38 cellular contexts compared by ENCODE assay signal in the genomic region with DNA sequence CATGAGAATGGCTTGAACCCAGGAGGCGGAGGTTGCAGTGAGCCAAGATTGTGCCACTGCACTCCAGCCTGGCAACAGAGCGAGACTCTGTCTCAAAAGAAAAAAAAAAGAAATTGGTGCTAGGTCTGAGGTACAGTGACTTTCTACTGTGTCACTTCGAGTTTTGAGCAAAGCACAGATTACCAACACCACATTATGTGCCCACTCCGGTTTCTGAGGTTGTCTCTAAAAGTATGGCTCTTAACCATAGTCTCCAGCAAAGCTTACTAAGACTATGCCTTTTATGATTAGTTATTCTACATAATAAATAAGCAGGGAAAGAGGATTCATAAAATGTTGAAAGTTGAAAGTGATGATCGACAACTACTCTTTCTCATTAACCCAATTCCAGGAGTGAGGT. TPM values are rescaled to one million over a fixed set of nuclear protein-coding genes. Genes with fewer than 3 reads are reported as not detected.
"Had no signal": no experiment of that assay in that cellular context is flagged by ENCODE, and none has a peak within 500 bp of the region (broad histone marks: within the 10 kb centered on the region; RNA-seq: fewer than 3 reads in every experiment).

No MANE protein-coding gene starts in this region.

- H3K4me1 ChIP-seq: body of pancreas, colonic mucosa had no signal

- H3K27me3 ChIP-seq: adrenal gland, body of pancreas, breast epithelium, cardiac muscle cell, colonic mucosa, esophagus squamous epithelium, gastroesophageal sphincter, heart right ventricle, hepatocyte had no signal

- H3K27ac ChIP-seq: adrenal gland, body of pancreas, breast epithelium, cardiac muscle cell, colonic mucosa, epithelial cell of prostate, esophagus squamous epithelium, gastroesophageal sphincter, heart right ventricle, hepatocyte, WERI-Rb-1 had no signal

- H3K27me3 Mint-ChIP-seq: activated B cell treated with CpG ODN at 0.5 μM for 24 hours; activated CD4-positive, alpha-beta T cell treated with anti-CD3 and anti-CD28 coated beads, Interleukin-2, amount 10 ng/mL, durations not matched to agents 24 days and 14 days; activated CD8-positive, alpha-beta memory T cell treated with anti-CD3 and anti-CD28 coated beads, Interleukin-2, amount 10 ng/mL, durations not matched to agents 7 days and 5 days; activated naive CD4-positive, alpha-beta T cell treated with anti-CD3 and anti-CD28 coated beads, Interleukin-2, amount 50 U/mL, for 24 hours; activated naive CD8-positive, alpha-beta T cell treated with anti-CD3 and anti-CD28 coated beads, Interleukin-2, amount 50 U/mL, for 24 hours; T-helper 17 cell had no signal

- H3K4me3 Mint-ChIP-seq: activated B cell treated with CpG ODN at 0.5 μM for 24 hours; activated CD4-positive, alpha-beta T cell treated with anti-CD3 and anti-CD28 coated beads, Interleukin-2, amount 10 ng/mL, durations not matched to agents 24 days and 14 days; activated CD8-positive, alpha-beta memory T cell treated with anti-CD3 and anti-CD28 coated beads, Interleukin-2, amount 10 ng/mL, durations not matched to agents 7 days and 5 days; activated CD8-positive, alpha-beta T cell treated with anti-CD3 and anti-CD28 coated beads, Interleukin-2, amount 10 ng/mL, durations not matched to agents 7 days and 5 days; activated naive CD4-positive, alpha-beta T cell treated with anti-CD3 and anti-CD28 coated beads, Interleukin-2, amount 50 U/mL, for 24 hours; activated naive CD8-positive, alpha-beta T cell treated with anti-CD3 and anti-CD28 coated beads, Interleukin-2, amount 50 U/mL, for 24 hours; activated T-cell treated with anti-CD3 and anti-CD28 coated beads, Interleukin-2, amount 50 U/mL, for 4 hours; T-helper 17 cell; T-helper 2 cell treated with Interferon-gamma antibody and Interleukin-4, amounts not matched to agents 5 μg/mL and 100 μg/mL, for 36 hours had no signal

- FAIRE-seq: endometrium, endothelial cell of umbilical vein had no signal

- H3K9me3 ChIP-seq: adrenal gland, body of pancreas, breast epithelium, colonic mucosa, esophagus squamous epithelium, gastroesophageal sphincter, heart right ventricle had no signal

- DNase-seq: activated B cell treated with CpG ODN at 0.5 μM for 24 hours; activated CD4-positive, alpha-beta T cell treated with anti-CD3 and anti-CD28 coated beads, Interleukin-2, amount 10 ng/mL, durations not matched to agents 24 days and 14 days; activated CD4-positive, alpha-beta T cell treated with anti-CD3 and anti-CD28 coated beads, Interleukin-2, amount 50 U/mL, for 4 hours; activated CD8-positive, alpha-beta memory T cell treated with anti-CD3 and anti-CD28 coated beads, Interleukin-2, amount 10 ng/mL, durations not matched to agents 7 days and 5 days; activated CD8-positive, alpha-beta memory T cell treated with anti-CD3 and anti-CD28 coated beads, Interleukin-2, amount 50 U/mL, for 4 hours; activated CD8-positive, alpha-beta T cell treated with anti-CD3 and anti-CD28 coated beads, Interleukin-2, amount 10 ng/mL, durations not matched to agents 7 days and 5 days; activated effector memory CD4-positive, alpha-beta T cell treated with Interleukin-2 at 50 U/mL for 16 hours; activated gamma-delta T cell treated with Interleukin-2 at 50 U/mL for 16 hours; activated naive CD4-positive, alpha-beta T cell treated with Interleukin-2 at 50 U/mL for 16 hours; activated naive CD8-positive, alpha-beta T cell treated with anti-CD3 and anti-CD28 coated beads, Interleukin-2, amount 50 U/mL, for 24 hours; activated T-cell treated with anti-CD3 and anti-CD28 coated beads, Interleukin-2, amount 50 U/mL, for 4 hours; adrenal gland; amygdala; aorta; body of pancreas; central memory CD4-positive, alpha-beta T cell; cerebellar nuclear complex; colonic mucosa; effector CD8-positive, alpha-beta T cell; esophagus squamous epithelium; foreskin melanocyte; heart right ventricle; T-helper 1 cell; T-helper 17 cell; T1000; WERI-Rb-1 had no signal

- H3K4me3 ChIP-seq: adrenal gland, body of pancreas, breast epithelium, cardiac muscle cell, colonic mucosa, esophagus squamous epithelium, gastroesophageal sphincter, heart right ventricle, hepatocyte had no signal

- ATAC-seq: activated CD4-positive, CD25-positive, alpha-beta regulatory T cell treated with anti-CD3 and anti-CD28 coated beads, Interleukin-2, amount 50 U/mL, for 24 hours; activated CD8-positive, alpha-beta memory T cell treated with anti-CD3 and anti-CD28 coated beads, Interleukin-2, amount 10 ng/mL, durations not matched to agents 7 days and 5 days; activated CD8-positive, alpha-beta T cell treated with anti-CD3 and anti-CD28 coated beads, Interleukin-2, amount 10 ng/mL, durations not matched to agents 7 days and 5 days; activated naive CD8-positive, alpha-beta T cell treated with anti-CD3 and anti-CD28 coated beads, Interleukin-2, amount 50 U/mL, for 24 hours; body of pancreas; gastroesophageal sphincter; heart right ventricle; T-helper 17 cell had no signal

- H3K27ac Mint-ChIP-seq: activated B cell treated with CpG ODN at 0.5 μM for 24 hours; activated CD4-positive, alpha-beta T cell treated with anti-CD3 and anti-CD28 coated beads, Interleukin-2, amount 10 ng/mL, durations not matched to agents 24 days and 14 days; activated CD8-positive, alpha-beta memory T cell treated with anti-CD3 and anti-CD28 coated beads, Interleukin-2, amount 10 ng/mL, durations not matched to agents 7 days and 5 days; activated CD8-positive, alpha-beta T cell treated with anti-CD3 and anti-CD28 coated beads, Interleukin-2, amount 10 ng/mL, durations not matched to agents 7 days and 5 days; activated naive CD4-positive, alpha-beta T cell treated with anti-CD3 and anti-CD28 coated beads, Interleukin-2, amount 50 U/mL, for 24 hours; activated naive CD8-positive, alpha-beta T cell treated with anti-CD3 and anti-CD28 coated beads, Interleukin-2, amount 50 U/mL, for 24 hours; T-helper 17 cell; T-helper 2 cell treated with Interferon-gamma antibody and Interleukin-4, amounts not matched to agents 5 μg/mL and 100 μg/mL, for 36 hours had no signal

- H3K9me3 Mint-ChIP-seq: activated B cell treated with CpG ODN at 0.5 μM for 24 hours; activated CD4-positive, alpha-beta T cell treated with anti-CD3 and anti-CD28 coated beads, Interleukin-2, amount 10 ng/mL, durations not matched to agents 24 days and 14 days; activated naive CD4-positive, alpha-beta T cell treated with anti-CD3 and anti-CD28 coated beads, Interleukin-2, amount 50 U/mL, for 24 hours; activated naive CD8-positive, alpha-beta T cell treated with anti-CD3 and anti-CD28 coated beads, Interleukin-2, amount 50 U/mL, for 24 hours; activated T-cell treated with anti-CD3 and anti-CD28 coated beads, Interleukin-2, amount 50 U/mL, for 4 hours; T-helper 2 cell treated with Interferon-gamma antibody and Interleukin-4, amounts not matched to agents 5 μg/mL and 100 μg/mL, for 36 hours had no signal

RNA-seq across cellular contexts. Expression of gene REM2, which starts 27.9 kb away (rescaled TPM):
- total RNA-seq: body of pancreas, dermis microvascular lymphatic vessel endothelial cell, glomerular endothelial cell had no signal
- polyA plus RNA-seq: endothelial cell of umbilical vein had no signal
